ENCODE assay signal across 19 cellular contexts in the genomic region with DNA sequence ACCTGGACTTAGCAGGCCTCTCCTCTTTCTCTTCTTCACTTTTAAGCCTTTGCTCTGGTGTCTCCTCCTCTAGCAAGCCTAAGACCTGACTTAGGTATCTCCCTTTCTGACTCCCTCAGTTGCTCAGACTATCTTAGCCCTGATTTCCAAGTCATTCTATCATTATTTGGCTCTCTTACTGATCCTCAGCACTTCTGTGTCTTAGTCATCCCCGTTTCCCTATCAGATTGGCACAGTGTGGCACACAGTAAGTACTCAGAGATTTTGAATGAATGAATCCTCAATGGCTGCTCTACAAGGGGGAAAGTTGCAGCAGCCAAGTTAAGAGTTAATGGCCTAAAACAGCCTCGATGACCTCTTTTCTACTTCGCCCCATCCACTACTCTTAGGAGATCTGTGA. TPM values are rescaled to one million over a fixed set of nuclear protein-coding genes. Genes with fewer than 3 reads are reported as not detected.
DNase-seq lines count a peak whose midpoint lies in the region; ATAC-seq and TF ChIP-seq lines count a peak whose summit lies in the region.
"Had no signal": no experiment of that assay in that cellular context is flagged by ENCODE, and none has a peak within 500 bp of the region (broad histone marks: within the 10 kb centered on the region; RNA-seq: fewer than 3 reads in every experiment).

No MANE protein-coding gene starts in this region.

- H3K4me1 Mint-ChIP-seq in activated CD4-positive, alpha-beta T cell treated with anti-CD3 and anti-CD28 coated beads for 36 hours, result peaks cover 25% of the 10 kb centered on the region
- peaks cover 15% of the 10 kb centered on the region for H3K4me1 Mint-ChIP-seq in activated CD4-positive, alpha-beta T cell treated with anti-CD3 and anti-CD28 coated beads, Interleukin-2, amount 10 ng/mL, durations not matched to agents 24 days and 14 days

- peak overlapping the region; percentile 35 for H3K27ac Mint-ChIP-seq in activated CD4-positive, alpha-beta T cell treated with anti-CD3 and anti-CD28 coated beads for 36 hours
- no peak overlapping the region for H3K27ac Mint-ChIP-seq in activated CD4-positive, alpha-beta T cell treated with anti-CD3 and anti-CD28 coated beads, Interleukin-2, amount 10 ng/mL, durations not matched to agents 24 days and 14 days
- H3K27ac Mint-ChIP-seq: CD8-positive, alpha-beta memory T cell had no signal

- H3K4me3 ChIP-seq in cardiac fibroblast (replicated peaks in 1 of 2; ENCODE audit: low read depth in 2 of 2, low read length in 2 of 2) (no peak overlapping the region), lower lobe of right lung (no peak overlapping the region), upper lobe of right lung (no peak overlapping the region), upper lobe of left lung (no peak overlapping the region)
- H3K4me3 ChIP-seq: GM12878, SK-N-MC had no signal

- WGBS in upper lobe of left lung, 2 donors, result 75 to 86% methylated on average over 3 of the region's 3 CpGs

- H3K36me3 Mint-ChIP-seq in activated CD4-positive, alpha-beta T cell treated with anti-CD3 and anti-CD28 coated beads for 36 hours (ENCODE audit: low read depth), result no peaks in the 10 kb centered on the region
- H3K36me3 Mint-ChIP-seq in activated CD4-positive, alpha-beta T cell treated with anti-CD3 and anti-CD28 coated beads, Interleukin-2, amount 10 ng/mL, durations not matched to agents 24 days and 14 days (ENCODE audit: low read depth), result peaks cover 4% of the 10 kb centered on the region
- H3K36me3 Mint-ChIP-seq: CD8-positive, alpha-beta memory T cell had no signal

- peak overlapping the region; percentile 74 for H3K27ac ChIP-seq in lower lobe of right lung
- H3K27ac ChIP-seq in upper lobe of right lung, result peak overlapping the region; percentile 58
- peak overlapping the region in 2 of 4 donors; percentile 68 to 87 for H3K27ac ChIP-seq in upper lobe of left lung
- H3K27ac ChIP-seq: SK-N-MC had no signal

- no peaks in the 10 kb centered on the region for H3K36me3 ChIP-seq in lower lobe of right lung
- no peaks in the 10 kb centered on the region for H3K36me3 ChIP-seq in upper lobe of right lung
- no peaks in the 10 kb centered on the region for H3K36me3 ChIP-seq in upper lobe of left lung
- H3K36me3 ChIP-seq: BE2C had no signal

- no peak for TF ChIP-seq EP300 in upper lobe of left lung (IDR thresholded peaks at IDR 0.05)

- ATAC-seq in activated CD4-positive, alpha-beta T cell treated with anti-CD3 and anti-CD28 coated beads for 36 hours, result no peak
- ATAC-seq in lower lobe of right lung (no peak), upper lobe of right lung (no peak), sciatic nerve (no peak), upper lobe of left lung (ENCODE audit: low FRiP score in 2 of 2) (no peak)
- ATAC-seq: GM12878 had no signal

- CTCF ChIA-PET in activated CD4-positive, alpha-beta T cell treated with anti-CD3 and anti-CD28 coated beads for 36 hours (lab: Charles Lee), result interaction anchor here (0.5 to 2.9 kb wide), 3 partner anchors 23 to 189 kb away, joined by 3 to 7 read pairs (median 3); no protein-coding TSS in a partner anchor

- POLR2A ChIA-PET in activated CD4-positive, alpha-beta T cell treated with anti-CD3 and anti-CD28 coated beads for 36 hours (lab: Charles Lee), result no interaction called here

- H3K4me1 ChIP-seq in lower lobe of right lung (peaks cover 39% of the 10 kb centered on the region), upper lobe of right lung (peaks cover 6% of the 10 kb centered on the region), upper lobe of left lung (peaks cover 19 to 30% (median 21%) of the 10 kb centered on the region in 4 donors)
- H3K4me1 ChIP-seq: BE2C had no signal

- no peaks in the 10 kb centered on the region for H3K27me3 ChIP-seq in lower lobe of right lung (ENCODE audit: low read depth)
- H3K27me3 ChIP-seq in upper lobe of right lung, result no peaks in the 10 kb centered on the region
- no peaks in the 10 kb centered on the region for H3K27me3 ChIP-seq in upper lobe of left lung
- H3K27me3 ChIP-seq: BE2C had no signal

- intact Hi-C loops in activated CD4-positive, alpha-beta T cell treated with anti-CD3 and anti-CD28 coated beads for 36 hours (cut with DNase I, micrococcal nuclease), result no loop called here
- intact Hi-C loops in activated CD4-positive, alpha-beta T cell treated with anti-CD3 and anti-CD28 coated beads, Interleukin-2, amount 10 ng/mL, durations not matched to agents 24 days and 14 days (cut with micrococcal nuclease), result no loop called here
- intact Hi-C loops in lower lobe of right lung (cut with DNase I), result no loop called here
- intact Hi-C loops in upper lobe of right lung (cut with DNase I), result no loop called here
- intact Hi-C loops in sciatic nerve (cut with DNase I), result no loop called here

- H3K4me3 Mint-ChIP-seq in activated CD4-positive, alpha-beta T cell treated with anti-CD3 and anti-CD28 coated beads for 36 hours, result no peak overlapping the region
- H3K4me3 Mint-ChIP-seq in activated CD4-positive, alpha-beta T cell treated with anti-CD3 and anti-CD28 coated beads, Interleukin-2, amount 10 ng/mL, durations not matched to agents 24 days and 14 days, result no peak overlapping the region
- H3K4me3 Mint-ChIP-seq: CD8-positive, alpha-beta memory T cell had no signal

- peaks cover 3% of the 10 kb centered on the region for H3K27me3 Mint-ChIP-seq in activated CD4-positive, alpha-beta T cell treated with anti-CD3 and anti-CD28 coated beads for 36 hours
- H3K27me3 Mint-ChIP-seq in activated CD4-positive, alpha-beta T cell treated with anti-CD3 and anti-CD28 coated beads, Interleukin-2, amount 10 ng/mL, durations not matched to agents 24 days and 14 days, result peaks cover 6% of the 10 kb centered on the region

- H3K9me3 ChIP-seq in lower lobe of right lung (no peaks in the 10 kb centered on the region), upper lobe of right lung (no peaks in the 10 kb centered on the region), upper lobe of left lung (no peaks in the 10 kb centered on the region)
- H3K9me3 ChIP-seq: BE2C had no signal

- no peaks in the 10 kb centered on the region for H3K9me3 Mint-ChIP-seq in activated CD4-positive, alpha-beta T cell treated with anti-CD3 and anti-CD28 coated beads for 36 hours (ENCODE audit: low read depth)
- H3K9me3 Mint-ChIP-seq in activated CD4-positive, alpha-beta T cell treated with anti-CD3 and anti-CD28 coated beads, Interleukin-2, amount 10 ng/mL, durations not matched to agents 24 days and 14 days, result no peaks in the 10 kb centered on the region

- no peak for DNase-seq in activated CD4-positive, alpha-beta T cell treated with anti-CD3 and anti-CD28 coated beads for 36 hours
- DNase-seq in activated CD4-positive, alpha-beta T cell treated with anti-CD3 and anti-CD28 coated beads, Interleukin-2, amount 10 ng/mL, durations not matched to agents 24 days and 14 days, result no peak
- DNase-seq in cardiac fibroblast (ENCODE audit: low read depth in 2 of 2) (peak; percentile 44 to 46), lower lobe of right lung (no peak), upper lobe of right lung (no peak), sciatic nerve (ENCODE audit: low spot score) (no peak), upper lobe of left lung (no peak)
- DNase-seq in NK-92 treated with Interleukin-12 subunit alpha and Interleukin-12 subunit beta, amount 100 ng/mL, for 24 hours (lab: John Stamatoyannopoulos, UW), result no peak
- DNase-seq: 8988T; BE2C; CD8-positive, alpha-beta memory T cell; DMS79; KG1; NCI-H1048; NCI-H1436 treated with DMSO at 0.1 percent for 48 hours; NCI-H2029 treated with DMSO at 0.1 percent for 48 hours; NCI-H524 had no signal

- TF ChIP-seq POLR2A in upper lobe of left lung (IDR thresholded peaks at IDR 0.05), result no peak

- TF ChIP-seq CTCF in cardiac fibroblast (IDR thresholded peaks at IDR 0.05; ENCODE audit: low read depth, low read length), result no peak
- no peak for TF ChIP-seq CTCF in lower lobe of right lung (IDR thresholded peaks at IDR 0.05)
- TF ChIP-seq CTCF in upper lobe of right lung (IDR thresholded peaks at IDR 0.05), result no peak
- TF ChIP-seq CTCF in upper lobe of left lung (IDR thresholded peaks at IDR 0.05), result no peak

RNA-seq across cellular contexts. Expression of a gene that starts 8.2 kb away (rescaled TPM):
- 10 to 100 TPM in 1 of 2 experiments, 1 to 10 TPM in 1; 9.9 to 11.1 TPM for total RNA-seq in activated CD4-positive, alpha-beta T cell treated with anti-CD3 and anti-CD28 coated beads for 36 hours
- total RNA-seq in activated CD4-positive, alpha-beta T cell treated with anti-CD3 and anti-CD28 coated beads, Interleukin-2, amount 10 ng/mL, durations not matched to agents 24 days and 14 days, result 11.8 and 12.9 TPM in 2 replicates
- 162 TPM for total RNA-seq in lower lobe of right lung
- 152 TPM for total RNA-seq in upper lobe of right lung
- total RNA-seq in sciatic nerve, result 202 TPM
- 100 to 1,000 TPM in 2 of 6 donors, 10 to 100 TPM in 4; 40.9 to 165 (median 85.6) TPM for total RNA-seq in upper lobe of left lung

Comparison
In these comparisons a context has a peak if more than half of its experiments do, and no peak if none do; other contexts are left out.
1. DNase-seq: peak in cardiac fibroblast (2 of 2); none in activated CD4-positive, alpha-beta T cell treated with anti-CD3 and anti-CD28 coated beads for 36 hours (single experiment), activated CD4-positive, alpha-beta T cell treated with anti-CD3 and anti-CD28 coated beads, Interleukin-2, amount 10 ng/mL, durations not matched to agents 24 days and 14 days (single experiment), lower lobe of right lung (single experiment), upper lobe of right lung (single experiment), NK-92 treated with Interleukin-12 subunit alpha and Interleukin-12 subunit beta, amount 100 ng/mL, for 24 hours (single experiment), sciatic nerve (single experiment) and upper lobe of left lung (0 of 2).